ENCODE assay signal across 28 cellular contexts in the genomic region with DNA sequence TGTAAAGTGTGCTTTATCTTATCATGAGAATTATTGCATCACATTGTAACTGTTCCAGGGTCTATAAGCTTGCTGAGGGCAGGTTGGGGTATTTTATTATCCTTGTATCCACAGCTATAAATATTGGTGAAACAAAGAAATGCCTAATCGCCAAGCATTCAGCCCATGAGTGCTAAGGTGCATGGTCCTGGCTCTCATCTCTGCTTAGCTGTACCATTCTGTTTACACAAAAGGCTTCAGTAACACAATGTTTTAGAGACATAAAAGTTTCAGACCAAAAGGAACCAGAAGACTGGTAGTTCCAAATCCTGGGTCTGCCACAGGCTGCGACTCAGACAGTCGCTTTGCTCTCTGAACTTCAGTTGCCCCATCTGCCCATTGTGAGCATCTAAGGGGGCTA.
"Had no signal": no experiment of that assay in that cellular context is flagged by ENCODE, and none has a peak within 500 bp of the region (broad histone marks: within the 10 kb centered on the region; RNA-seq: fewer than 3 reads in every experiment).

No MANE protein-coding gene starts in this region.

- H3K4me3 Mint-ChIP-seq: natural killer cell; nephron progenitor cell; neural progenitor cell; stimulated activated effector memory CD8-positive, alpha-beta T cell treated with anti-CD3 and anti-CD28 coated beads, Interleukin-12 subunit alpha, Interleukin-12 subunit beta, amount 100 ng/mL, for 72 hours; stimulated activated naive B cell treated with anti-CD40 and anti-IgM and Interleukin-4, amounts not matched to agents 10 μg/mL and 1 μg/mL and 100 μg/mL, for 72 hours; stimulated activated naive CD8-positive, alpha-beta T cell treated with anti-CD3 and anti-CD28 coated beads, Interleukin-15, Interleukin-2, amounts not matched to agents 100 ng/mL and 50 ng/mL, for 24 hours had no signal

- H3K9me3 ChIP-seq: ovary, psoas muscle, right lobe of liver, sigmoid colon, stomach, thoracic aorta, thyroid gland, tibial nerve, upper lobe of left lung, vagina had no signal

- H3K4me3 ChIP-seq: neural progenitor cell, ovary, psoas muscle, right lobe of liver, sigmoid colon, stomach, thoracic aorta, thyroid gland, tibial nerve, upper lobe of left lung, vagina had no signal

- H3K9me3 Mint-ChIP-seq: natural killer cell; nephron progenitor cell; neural progenitor cell; stimulated activated effector memory CD8-positive, alpha-beta T cell treated with anti-CD3 and anti-CD28 coated beads, Interleukin-12 subunit alpha, Interleukin-12 subunit beta, amount 100 ng/mL, for 72 hours; stimulated activated naive B cell treated with anti-CD40 and anti-IgM and Interleukin-4, amounts not matched to agents 10 μg/mL and 1 μg/mL and 100 μg/mL, for 72 hours; stimulated activated naive CD8-positive, alpha-beta T cell treated with anti-CD3 and anti-CD28 coated beads, Interleukin-15, Interleukin-2, amounts not matched to agents 100 ng/mL and 50 ng/mL, for 24 hours had no signal

- H3K27me3 ChIP-seq: neural progenitor cell, ovary, right lobe of liver, sigmoid colon, stomach, thyroid gland, tibial nerve, upper lobe of left lung, vagina had no signal

- H3K36me3 Mint-ChIP-seq: natural killer cell; stimulated activated effector memory CD8-positive, alpha-beta T cell treated with anti-CD3 and anti-CD28 coated beads, Interleukin-12 subunit alpha, Interleukin-12 subunit beta, amount 100 ng/mL, for 72 hours; stimulated activated naive B cell treated with anti-CD40 and anti-IgM and Interleukin-4, amounts not matched to agents 10 μg/mL and 1 μg/mL and 100 μg/mL, for 72 hours had no signal

- H3K36me3 ChIP-seq: neural progenitor cell, ovary, right lobe of liver, sigmoid colon, stomach, thoracic aorta, thyroid gland, tibial nerve, upper lobe of left lung, vagina had no signal

- H3K27ac Mint-ChIP-seq: natural killer cell; neural progenitor cell; progenitor cell of endocrine pancreas; stimulated activated effector memory CD8-positive, alpha-beta T cell treated with anti-CD3 and anti-CD28 coated beads, Interleukin-12 subunit alpha, Interleukin-12 subunit beta, amount 100 ng/mL, for 72 hours; stimulated activated naive B cell treated with anti-CD40 and anti-IgM and Interleukin-4, amounts not matched to agents 10 μg/mL and 1 μg/mL and 100 μg/mL, for 72 hours; stimulated activated naive CD8-positive, alpha-beta T cell treated with anti-CD3 and anti-CD28 coated beads, Interleukin-15, Interleukin-2, amounts not matched to agents 100 ng/mL and 50 ng/mL, for 24 hours had no signal

- H3K4me1 Mint-ChIP-seq: natural killer cell; stimulated activated effector memory CD8-positive, alpha-beta T cell treated with anti-CD3 and anti-CD28 coated beads, Interleukin-12 subunit alpha, Interleukin-12 subunit beta, amount 100 ng/mL, for 72 hours; stimulated activated naive B cell treated with anti-CD40 and anti-IgM and Interleukin-4, amounts not matched to agents 10 μg/mL and 1 μg/mL and 100 μg/mL, for 72 hours had no signal

- ATAC-seq: natural killer cell; psoas muscle; right cardiac atrium; stimulated activated effector memory CD8-positive, alpha-beta T cell treated with anti-CD3 and anti-CD28 coated beads, Interleukin-12 subunit alpha, Interleukin-12 subunit beta, amount 100 ng/mL, for 72 hours; stimulated activated naive B cell treated with anti-CD40 and anti-IgM and Interleukin-4, amounts not matched to agents 10 μg/mL and 1 μg/mL and 100 μg/mL, for 72 hours had no signal

- H3K4me1 ChIP-seq: parathyroid adenoma, psoas muscle, right lobe of liver, tibial nerve, upper lobe of left lung, vagina had no signal

- H3K27ac ChIP-seq: neural progenitor cell, ovary, parathyroid adenoma, psoas muscle, right lobe of liver, stomach, thoracic aorta, thyroid gland, tibial nerve, upper lobe of left lung, vagina had no signal

- DNase-seq: natural killer cell; nephron progenitor cell; occipital lobe; ovary; posterior cingulate gyrus; psoas muscle; right cardiac atrium; right lobe of liver; sigmoid colon; small intestine; stimulated activated CD4-positive, alpha-beta T cell treated with anti-CD3 and anti-CD28 coated beads, Interleukin-15, amount 100 ng/mL, for 24 hours; stimulated activated CD4-positive, alpha-beta T cell treated with anti-CD3 and anti-CD28 coated beads, Interleukin-2, amount 100 ng/mL, for 24 hours; stimulated activated CD4-positive, alpha-beta T cell treated with anti-CD3 and anti-CD28 coated beads, Interleukin-2, amount 100 ng/mL, for 48 hours; stimulated activated CD4-positive, alpha-beta T cell treated with anti-CD3 and anti-CD28 coated beads, Interleukin-4, amount 100 ng/mL, for 24 hours; stimulated activated naive B cell treated with anti-CD40 and anti-IgM and Interleukin-4, amounts not matched to agents 10 μg/mL and 1 μg/mL and 100 μg/mL, for 72 hours; stimulated activated naive CD4-positive, alpha-beta T cell treated with Interleukin-2 at 50 U/mL for 16 hours; stomach; thyroid gland; trophoblast cell; upper lobe of left lung had no signal

- H3K27me3 Mint-ChIP-seq: stimulated activated naive B cell treated with anti-CD40 and anti-IgM and Interleukin-4, amounts not matched to agents 10 μg/mL and 1 μg/mL and 100 μg/mL, for 72 hours; stimulated activated naive CD8-positive, alpha-beta T cell treated with anti-CD3 and anti-CD28 coated beads, Interleukin-15, Interleukin-2, amounts not matched to agents 100 ng/mL and 50 ng/mL, for 24 hours had no signal
